In genomic region chr2:217937446-217937845, GRCh38 we compare ENCODE assay signal across 11 cellular contexts.
DNase-seq lines count a peak whose midpoint lies in the region; ATAC-seq, FAIRE-seq and TF ChIP-seq lines count a peak whose summit lies in the region.
"Had no signal": no experiment of that assay in that cellular context is flagged by ENCODE, and none has a peak within 500 bp of the region (broad histone marks: within the 10 kb centered on the region; RNA-seq: fewer than 3 reads in every experiment).

No MANE protein-coding gene starts in this region.

- H2BK12ac ChIP-seq in mesenchymal stem cell (ENCODE audit: low read length in 2 of 2) = peak overlapping the region in 1 of 2 experiments; percentile 69
- no peak overlapping the region for H2BK12ac ChIP-seq in trophoblast cell (ENCODE audit: low read length)

- H4K20me1 ChIP-seq in endothelial cell of umbilical vein (replicated peaks; ENCODE audit: control insufficient read depth, extremely low read depth, insufficient read depth, low read length) = no peaks in the 10 kb centered on the region

- peak overlapping the region; percentile 23 to 51 for H3K18ac ChIP-seq in mesenchymal stem cell (ENCODE audit: low read depth in 1 of 2, low read length in 2 of 2)
- H3K18ac ChIP-seq in trophoblast cell (ENCODE audit: low read length) = no peak overlapping the region

- no peak overlapping the region for H3K4me3 ChIP-seq in SJSA1
- H3K4me3 ChIP-seq in endothelial cell of umbilical vein (replicated peaks in 1 of 3; ENCODE audit: insufficient read depth in 1 of 3, low read depth in 1 of 3, low read length in 3 of 3) = no peak overlapping the region
- no peak overlapping the region for H3K4me3 ChIP-seq in mesenchymal stem cell (ENCODE audit: insufficient read depth in 1 of 2, low read depth in 1 of 2, low read length in 2 of 2)
- H3K4me3 ChIP-seq in trophoblast cell (ENCODE audit: low read depth, low read length) = no peak overlapping the region

- no peaks in the 10 kb centered on the region for H3K36me3 Mint-ChIP-seq in activated naive CD8-positive, alpha-beta T cell treated with anti-CD3 and anti-CD28 coated beads, Interleukin-2, amount 50 U/mL, for 24 hours (ENCODE audit: low read depth)

- CTCF ChIA-PET in endothelial cell of umbilical vein (lab: Charles Lee) = interaction anchor here (0.7 to 1.2 kb wide), 3 partner anchors 9 to 57 kb away, joined by 3 to 6 read pairs (median 3); no protein-coding TSS in a partner anchor

- H3K14ac ChIP-seq in mesenchymal stem cell (ENCODE audit: low read length in 2 of 2) = peak overlapping the region in 1 of 2 experiments; percentile 13
- no peak overlapping the region for H3K14ac ChIP-seq in trophoblast cell (ENCODE audit: low read length)

- H3K23ac ChIP-seq in mesenchymal stem cell (ENCODE audit: low read length in 2 of 2) = no peak overlapping the region
- H3K23ac ChIP-seq in trophoblast cell (ENCODE audit: low read length) = no peak overlapping the region

- H3K36me3 ChIP-seq in SJSA1 = no peaks in the 10 kb centered on the region
- H3K36me3 ChIP-seq in endothelial cell of umbilical vein (ENCODE audit: control insufficient read depth in 2 of 2, extremely low read depth in 1 of 2, insufficient read depth in 2 of 2, low read length in 2 of 2) = no peaks in the 10 kb centered on the region
- H3K36me3 ChIP-seq in mesenchymal stem cell (ENCODE audit: control insufficient read depth in 1 of 2, insufficient read depth in 2 of 2, low read depth in 1 of 2, low read length in 2 of 2) = peaks cover 8 to 15% of the 10 kb centered on the region in 2 experiments
- H3K36me3 ChIP-seq in trophoblast cell (ENCODE audit: control insufficient read depth in 1 of 2, insufficient read depth in 2 of 2, low read length in 2 of 2) = no peaks in the 10 kb centered on the region

- H3K9me3 ChIP-seq in SJSA1 (replicated peaks) (no peaks in the 10 kb centered on the region), endothelial cell of umbilical vein (replicated peaks; ENCODE audit: control insufficient read depth, insufficient read depth, low read length) (no peaks in the 10 kb centered on the region), mesenchymal stem cell (ENCODE audit: control insufficient read depth, low read length) (no peaks in the 10 kb centered on the region), trophoblast cell (ENCODE audit: insufficient read depth, low read depth, low read length) (no peaks in the 10 kb centered on the region)

- H2AK5ac ChIP-seq in mesenchymal stem cell (ENCODE audit: low read length, severe bottlenecking) = peak overlapping the region; percentile 2
- H2AK5ac ChIP-seq in trophoblast cell (ENCODE audit: low read length) = no peak overlapping the region

- no peaks in the 10 kb centered on the region for H3K27me3 ChIP-seq in SJSA1 (replicated peaks)
- no peaks in the 10 kb centered on the region for H3K27me3 ChIP-seq in endothelial cell of umbilical vein (ENCODE audit: control insufficient read depth in 2 of 2, insufficient read depth in 2 of 2, low read length in 2 of 2)
- no peaks in the 10 kb centered on the region for H3K27me3 ChIP-seq in mesenchymal stem cell (ENCODE audit: control insufficient read depth in 1 of 2, insufficient read depth in 1 of 2, low read length in 2 of 2)
- H3K27me3 ChIP-seq in trophoblast cell (ENCODE audit: insufficient read depth, low read length) = no peaks in the 10 kb centered on the region

- dilution Hi-C loops in endothelial cell of umbilical vein (cut with MboI; ENCODE audit: extremely low pct_ligation_motif_present, low sequenced_read_pairs) = no loop called here

- DNase-seq in SJSA1 (ENCODE audit: low read depth in 1 of 2, low spot score in 2 of 2) (no peak), endothelial cell of umbilical vein (ENCODE audit: low read depth, low spot score) (peak; percentile 42), mesenchymal stem cell (no peak), trophoblast cell (no peak), H54 (ENCODE audit: insufficient read length, low spot score) (no peak)
- no peak for DNase-seq in stimulated activated CD8-positive, alpha-beta memory T cell treated with anti-CD3 and anti-CD28 coated beads, Interleukin-4, amount 100 ng/mL, for 48 hours
- DNase-seq in activated naive CD8-positive, alpha-beta T cell treated with anti-CD3 and anti-CD28 coated beads, Interleukin-2, amount 50 U/mL, for 24 hours = no peak
- DNase-seq: activated CD4-positive, CD25-positive, alpha-beta regulatory T cell treated with anti-CD3 and anti-CD28 coated beads, Interleukin-2, amount 50 U/mL, for 72 hours; NCI-H2171 had no signal

- peaks cover 60% of the 10 kb centered on the region for H3K4me1 ChIP-seq in SJSA1 (replicated peaks)
- H3K4me1 ChIP-seq in endothelial cell of umbilical vein (ENCODE audit: control insufficient read depth, extremely low read depth, insufficient read depth, low read length) = peaks cover 45% of the 10 kb centered on the region
- peaks cover 83% of the 10 kb centered on the region for H3K4me1 ChIP-seq in mesenchymal stem cell (ENCODE audit: control insufficient read depth, insufficient read depth, low read depth, low read length)
- peaks cover 5 to 15% of the 10 kb centered on the region in 2 experiments for H3K4me1 ChIP-seq in trophoblast cell (ENCODE audit: control insufficient read depth in 1 of 2, insufficient read depth in 2 of 2, low read length in 2 of 2)

- H2AFZ ChIP-seq in endothelial cell of umbilical vein (ENCODE audit: low read depth, low read length) (peak overlapping the region; percentile 67), mesenchymal stem cell (ENCODE audit: low read depth, low read length) (no peak overlapping the region), trophoblast cell (ENCODE audit: insufficient read depth, low read length, poor library complexity) (no peak overlapping the region)

- H3K27me3 Mint-ChIP-seq in activated naive CD8-positive, alpha-beta T cell treated with anti-CD3 and anti-CD28 coated beads, Interleukin-2, amount 50 U/mL, for 24 hours = peaks cover 6% of the 10 kb centered on the region

- H3K9ac ChIP-seq in endothelial cell of umbilical vein (replicated peaks; ENCODE audit: extremely low read depth, insufficient read depth, low read length) = peak overlapping the region; percentile 35
- peak overlapping the region; percentile 62 for H3K9ac ChIP-seq in mesenchymal stem cell (ENCODE audit: low read length)
- no peak overlapping the region for H3K9ac ChIP-seq in trophoblast cell (ENCODE audit: low read length)

- H3K9me3 Mint-ChIP-seq in activated naive CD8-positive, alpha-beta T cell treated with anti-CD3 and anti-CD28 coated beads, Interleukin-2, amount 50 U/mL, for 24 hours = no peaks in the 10 kb centered on the region

- H3K79me2 ChIP-seq in endothelial cell of umbilical vein (ENCODE audit: control insufficient read depth, insufficient read depth, low read length) (no peaks in the 10 kb centered on the region), trophoblast cell (ENCODE audit: control insufficient read depth, insufficient read depth, low read length, poor library complexity) (no peaks in the 10 kb centered on the region)

- H2BK15ac ChIP-seq in mesenchymal stem cell (ENCODE audit: low read depth, poor library complexity, severe bottlenecking) = peak overlapping the region; percentile 95

- TF ChIP-seq POLR2A in endothelial cell of umbilical vein (IDR thresholded peaks at IDR 0.05; ENCODE audit: low read depth, low read length) (no peak), H54 (IDR thresholded peaks at IDR 0.05; ENCODE audit: low read depth, low read length) (no peak)

- H2BK5ac ChIP-seq in mesenchymal stem cell (ENCODE audit: low read depth, low read length, poor library complexity, severe bottlenecking) (no peak overlapping the region), trophoblast cell (ENCODE audit: low read depth, low read length, poor library complexity) (no peak overlapping the region)

- TF ChIP-seq CTCF in endothelial cell of umbilical vein (IDR thresholded peaks at IDR 0.05; ENCODE audit: extremely low read depth in 1 of 2, insufficient read depth in 1 of 2, low read depth in 1 of 2, low read length in 2 of 2) = no peak

- FAIRE-seq in endothelial cell of umbilical vein (lab: Jason Lieb, UNC) (peak; percentile 62), H54 (lab: Jason Lieb, UNC) (no peak)
- FAIRE-seq: colon had no signal

- no peak for ATAC-seq in activated naive CD8-positive, alpha-beta T cell treated with anti-CD3 and anti-CD28 coated beads, Interleukin-2, amount 50 U/mL, for 24 hours

- H2BK120ac ChIP-seq in mesenchymal stem cell (ENCODE audit: low read depth, low read length) (no peak overlapping the region), trophoblast cell (ENCODE audit: insufficient read depth, low read length, poor library complexity) (no peak overlapping the region)

- WGBS in mesenchymal stem cell = 39% methylated on average over 8 of the region's 8 CpGs
- no CpG with 5 or more reads among the region's 8 CpGs for WGBS in trophoblast cell (ENCODE audit: extremely low coverage, insufficient coverage, insufficient read length)

- intact Hi-C loops in endothelial cell of umbilical vein (cut with micrococcal nuclease) = no loop called here

- H3K4me2 ChIP-seq in endothelial cell of umbilical vein (ENCODE audit: insufficient read depth, low read length) = peak overlapping the region; percentile 41
- H3K4me2 ChIP-seq in mesenchymal stem cell (ENCODE audit: low read length, poor library complexity, severe bottlenecking) = no peak overlapping the region
- H3K4me2 ChIP-seq in trophoblast cell (ENCODE audit: low read length) = no peak overlapping the region

- peak overlapping the region; percentile 62 for H4K8ac ChIP-seq in mesenchymal stem cell (ENCODE audit: low read length)
- no peak overlapping the region for H4K8ac ChIP-seq in trophoblast cell (ENCODE audit: low read depth, low read length)

- POLR2A ChIA-PET in endothelial cell of umbilical vein (lab: Charles Lee) = no interaction called here

- H4K91ac ChIP-seq in mesenchymal stem cell (ENCODE audit: low read length) (peak overlapping the region; percentile 72), trophoblast cell (ENCODE audit: low read depth, low read length) (no peak overlapping the region)

- H3K79me1 ChIP-seq in mesenchymal stem cell (replicated peaks; ENCODE audit: low read length, poor library complexity, severe bottlenecking) (peaks cover 9% of the 10 kb centered on the region), trophoblast cell (ENCODE audit: low read length) (no peaks in the 10 kb centered on the region)

- H3K27ac Mint-ChIP-seq in activated naive CD8-positive, alpha-beta T cell treated with anti-CD3 and anti-CD28 coated beads, Interleukin-2, amount 50 U/mL, for 24 hours = no peak overlapping the region

- H3K9me1 ChIP-seq in endothelial cell of umbilical vein (replicated peaks; ENCODE audit: control insufficient read depth, extremely low read depth, insufficient read depth, low read length) = no peaks in the 10 kb centered on the region

- no peak overlapping the region for H4K12ac ChIP-seq in trophoblast cell (ENCODE audit: low read depth, low read length)

- no peak overlapping the region for H3K4me3 Mint-ChIP-seq in activated naive CD8-positive, alpha-beta T cell treated with anti-CD3 and anti-CD28 coated beads, Interleukin-2, amount 50 U/mL, for 24 hours

- BruUV-seq in endothelial cell of umbilical vein (replicated peaks; lab: Mats Ljungman, UMichigan) = no TSS peak

- H3K27ac ChIP-seq in SJSA1 (peak overlapping the region; percentile 23; the same call in 1 of the 2 replicates), endothelial cell of umbilical vein (ENCODE audit: insufficient read depth, low read depth, low read length) (peak overlapping the region; percentile 70), mesenchymal stem cell (ENCODE audit: low read length, poor library complexity, severe bottlenecking) (no peak overlapping the region), temporal lobe (ENCODE audit: low read depth, low read length) (peak overlapping the region; percentile 22), trophoblast cell (ENCODE audit: low read depth, low read length) (no peak overlapping the region)

- peak overlapping the region in 1 of 2 experiments; percentile 22 for H3K4ac ChIP-seq in mesenchymal stem cell (ENCODE audit: low read depth in 1 of 2, low read length in 2 of 2)
- H3K4ac ChIP-seq in trophoblast cell (ENCODE audit: low read depth, low read length) = no peak overlapping the region

- H3K4me1 Mint-ChIP-seq in activated naive CD8-positive, alpha-beta T cell treated with anti-CD3 and anti-CD28 coated beads, Interleukin-2, amount 50 U/mL, for 24 hours = peaks cover 3% of the 10 kb centered on the region

Comparison
In these comparisons a context has a peak if more than half of its experiments do, and no peak if none do; other contexts are left out.
1. H3K27ac ChIP-seq: peak in SJSA1 (single experiment), endothelial cell of umbilical vein (single experiment) and temporal lobe (single experiment); none in mesenchymal stem cell (single experiment) and trophoblast cell (single experiment).